1 cellular context compared by ENCODE assay signal in the genomic region with DNA sequence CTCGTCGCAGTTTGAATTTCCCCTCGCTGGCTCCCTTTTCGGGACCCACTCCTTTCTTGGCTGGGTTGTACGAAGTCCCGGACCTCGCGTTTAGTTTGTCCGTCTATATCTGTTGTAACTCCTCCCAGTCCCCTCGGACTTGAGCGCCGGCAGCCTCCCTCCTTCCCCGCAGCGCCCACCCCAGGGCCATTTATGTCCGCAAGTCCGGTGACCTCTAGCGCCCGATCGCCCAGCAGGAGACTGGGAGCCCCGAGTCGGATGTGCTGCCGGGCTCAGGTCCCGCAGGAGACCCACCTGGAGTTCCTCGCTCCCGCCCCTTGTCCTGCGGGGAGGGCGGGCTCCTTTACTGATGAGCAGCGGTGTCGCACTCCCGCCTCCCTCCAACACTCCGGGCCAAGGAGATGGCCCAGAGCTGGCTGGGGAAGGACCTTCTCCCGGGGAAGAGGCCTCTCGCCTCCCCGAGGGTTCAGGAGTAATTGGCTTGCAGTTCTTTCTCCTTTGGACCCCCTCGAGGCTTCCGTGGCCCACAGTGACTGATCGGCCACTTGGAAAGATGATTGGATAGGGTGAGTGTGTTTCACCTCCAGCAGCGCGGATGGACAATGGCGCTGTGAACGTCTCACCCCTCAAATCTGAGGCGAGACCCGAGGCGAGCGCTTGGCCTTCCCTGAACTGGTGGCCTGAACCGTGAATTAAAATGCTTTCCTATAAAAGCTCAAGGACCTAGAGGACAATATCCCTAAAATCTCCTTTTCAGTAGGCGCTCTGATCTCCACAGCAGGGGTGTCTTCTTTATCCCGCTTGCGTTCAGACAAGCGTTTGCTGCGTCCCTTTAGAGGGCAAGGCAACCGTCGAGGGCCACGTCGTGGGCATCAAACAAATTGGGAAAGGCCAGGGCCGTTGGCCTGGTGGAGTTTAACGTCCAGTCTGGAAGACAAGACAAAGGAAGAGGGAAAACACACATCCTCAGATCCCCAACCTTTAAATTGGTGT.
TF ChIP-seq lines count a peak whose summit lies in the region.

No MANE protein-coding gene starts in this region.

TF ChIP-seq in WTC11, 78 proteins besides CTCF, POLR2A, EP300 and RAD21 (continued from another document):
- TF ChIP-seq, protein P1, sequence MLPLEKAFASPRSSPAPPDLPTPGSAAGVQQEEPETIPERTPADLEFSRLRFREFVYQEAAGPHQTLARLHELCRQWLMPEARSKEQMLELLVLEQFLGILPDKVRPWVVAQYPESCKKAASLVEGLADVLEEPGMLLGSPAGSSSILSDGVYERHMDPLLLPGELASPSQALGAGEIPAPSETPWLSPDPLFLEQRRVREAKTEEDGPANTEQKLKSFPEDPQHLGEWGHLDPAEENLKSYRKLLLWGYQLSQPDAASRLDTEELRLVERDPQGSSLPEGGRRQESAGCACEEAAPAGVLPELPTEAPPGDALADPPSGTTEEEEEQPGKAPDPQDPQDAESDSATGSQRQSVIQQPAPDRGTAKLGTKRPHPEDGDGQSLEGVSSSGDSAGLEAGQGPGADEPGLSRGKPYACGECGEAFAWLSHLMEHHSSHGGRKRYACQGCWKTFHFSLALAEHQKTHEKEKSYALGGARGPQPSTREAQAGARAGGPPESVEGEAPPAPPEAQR (CRISPR knock-in tag; IDR thresholded peaks at IDR 0.05) = no peak
